9 cellular contexts compared by ENCODE assay signal in the genomic region with DNA sequence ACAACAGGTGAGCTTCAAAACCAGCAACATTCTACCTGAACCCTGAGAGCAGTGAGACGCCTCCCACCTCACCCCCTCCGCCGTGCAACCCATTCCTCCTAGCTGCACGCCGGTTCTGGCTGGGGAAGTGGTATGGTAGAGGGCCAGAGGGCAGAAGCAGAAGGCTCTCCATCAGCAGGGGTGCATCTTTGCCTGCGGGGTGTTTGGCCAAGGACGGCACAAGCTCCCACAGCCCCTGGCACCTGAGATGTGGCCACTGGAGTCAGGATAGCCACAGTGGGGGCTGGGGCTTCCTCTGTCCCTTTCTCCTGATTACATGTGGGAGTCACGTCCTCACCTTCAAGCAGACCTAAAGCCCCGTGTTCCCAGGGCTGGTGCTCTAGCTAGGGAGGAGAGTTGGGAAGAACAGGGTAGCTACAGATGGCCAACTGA. TPM values are rescaled to one million over a fixed set of nuclear protein-coding genes. Genes with fewer than 3 reads are reported as not detected.
DNase-seq lines count a peak whose midpoint lies in the region; ATAC-seq, FAIRE-seq and TF ChIP-seq lines count a peak whose summit lies in the region.
"Had no signal": no experiment of that assay in that cellular context is flagged by ENCODE, and none has a peak within 500 bp of the region (broad histone marks: within the 10 kb centered on the region; RNA-seq: fewer than 3 reads in every experiment).

No MANE protein-coding gene starts in this region.

- no peak overlapping the region for H4K91ac ChIP-seq in mesenchymal stem cell (ENCODE audit: low read length)

- no peak for ATAC-seq in GM21423 (IDR thresholded peaks at IDR 0.05; ENCODE audit: unreplicated experiment)

- TF ChIP-seq POLR2A in GM12892 (IDR thresholded peaks at IDR 0.05; ENCODE audit: low read depth, low read length) = no peak

- H3K36me3 ChIP-seq in A673 (ENCODE audit: insufficient read depth, low read length, poor library complexity, severe bottlenecking) (no peaks in the 10 kb centered on the region), HAP-1 (replicated peaks) (no peaks in the 10 kb centered on the region), brain microvascular endothelial cell (replicated peaks) (no peaks in the 10 kb centered on the region), mesenchymal stem cell (ENCODE audit: control insufficient read depth in 1 of 2, insufficient read depth in 2 of 2, low read depth in 1 of 2, low read length in 2 of 2) (no peaks in the 10 kb centered on the region)

- H2AFZ ChIP-seq in mesenchymal stem cell (ENCODE audit: low read depth, low read length) = no peak overlapping the region

- no peak overlapping the region for H4K8ac ChIP-seq in mesenchymal stem cell (ENCODE audit: low read length)

- WGBS in mesenchymal stem cell = 70% methylated on average over 6 of the region's 9 CpGs

- H3K27me3 ChIP-seq in A673 (replicated peaks; ENCODE audit: insufficient read depth, low read depth, low read length, poor library complexity) (no peaks in the 10 kb centered on the region), HAP-1 (ENCODE audit: low read depth) (no peaks in the 10 kb centered on the region), brain microvascular endothelial cell (replicated peaks) (no peaks in the 10 kb centered on the region), mesenchymal stem cell (ENCODE audit: control insufficient read depth in 1 of 2, insufficient read depth in 1 of 2, low read length in 2 of 2) (no peaks in the 10 kb centered on the region)

- no peak overlapping the region for H2BK5ac ChIP-seq in mesenchymal stem cell (ENCODE audit: low read depth, low read length, poor library complexity, severe bottlenecking)

- peak overlapping the region; percentile 40 to 56 for H3K18ac ChIP-seq in mesenchymal stem cell (ENCODE audit: low read depth in 1 of 2, low read length in 2 of 2)

- peak overlapping the region; percentile 76 for H3K27ac ChIP-seq in A673 (ENCODE audit: low read depth, low read length, poor library complexity, severe bottlenecking)
- H3K27ac ChIP-seq in brain microvascular endothelial cell = peak overlapping the region; percentile 31
- no peak overlapping the region for H3K27ac ChIP-seq in mesenchymal stem cell (ENCODE audit: low read length, poor library complexity, severe bottlenecking)

- peak overlapping the region in 1 of 2 experiments; percentile 73 for H3K14ac ChIP-seq in mesenchymal stem cell (ENCODE audit: low read length in 2 of 2)

- no TSS peak for BruUV-seq in A673 (replicated peaks; lab: Mats Ljungman, UMichigan)

- H3K9ac ChIP-seq in mesenchymal stem cell (ENCODE audit: low read length) = peak overlapping the region; percentile 87

- peak overlapping the region; percentile 91 for H3K4me2 ChIP-seq in mesenchymal stem cell (ENCODE audit: low read length, poor library complexity, severe bottlenecking)

- H3K4me1 ChIP-seq in A673 (ENCODE audit: insufficient read depth, low read length, poor library complexity, severe bottlenecking) = peaks cover 27% of the 10 kb centered on the region
- peaks cover 21% of the 10 kb centered on the region for H3K4me1 ChIP-seq in HAP-1
- H3K4me1 ChIP-seq in mesenchymal stem cell (ENCODE audit: control insufficient read depth, insufficient read depth, low read depth, low read length) = peaks cover 20% of the 10 kb centered on the region

- no peak for TF ChIP-seq CTCF in A673 (conservative IDR thresholded peaks at IDR 0.05; ENCODE audit: low read depth, low read length)
- TF ChIP-seq CTCF in brain microvascular endothelial cell (IDR thresholded peaks at IDR 0.05; ENCODE audit: low read depth, low read length, missing control alignments) = no peak

- H3K4ac ChIP-seq in mesenchymal stem cell (ENCODE audit: low read depth in 1 of 2, low read length in 2 of 2) = peak overlapping the region; percentile 47 to 94

- no peak overlapping the region for H2AK5ac ChIP-seq in mesenchymal stem cell (ENCODE audit: low read length, severe bottlenecking)

- CTCF ChIA-PET in A673 (lab: Charles Lee) = no interaction called here

- FAIRE-seq in GM12892 (lab: Jason Lieb, UNC) = no peak

- DNase-seq in A673 (ENCODE audit: low spot score) = no peak
- peak in 1 of 2 experiments; percentile 31 for DNase-seq in HAP-1 (ENCODE audit: low spot score in 2 of 2)
- no peak for DNase-seq in brain microvascular endothelial cell
- no peak for DNase-seq in mesenchymal stem cell
- no peak for DNase-seq in GM12892 (ENCODE audit: insufficient read length)
- no peak for DNase-seq in kidney glomerular epithelial cell (lab: John Stamatoyannopoulos, UW)
- DNase-seq in foreskin melanocyte = no peak
- DNase-seq: NCI-H187 treated with DMSO at 0.1 percent for 48 hours had no signal

- intact Hi-C loops in A673 (cut with micrococcal nuclease; ENCODE audit: unreplicated experiment) = no loop called here

- H3K4me3 ChIP-seq in A673 (ENCODE audit: low read depth, low read length, poor library complexity, severe bottlenecking) (peak overlapping the region; percentile 82), HAP-1 (peak overlapping the region; percentile 93), brain microvascular endothelial cell (ENCODE audit: low read depth, low read length) (peak overlapping the region; percentile 77), mesenchymal stem cell (ENCODE audit: insufficient read depth in 1 of 2, low read depth in 1 of 2, low read length in 2 of 2) (peak overlapping the region; percentile 75 to 88)

- in situ Hi-C loops in HAP-1 (cut with MboI; ENCODE audit: low sequenced_read_pairs) = loop anchor here (5.0 kb wide), 2 partner anchors 34 to 66 kb away; partner anchors contain the start of gene HES7
- in situ Hi-C loops in brain microvascular endothelial cell (cut with HindIII; ENCODE audit: low pct_ligation_motif_present, low sequenced_read_pairs) = no loop called here

- H2BK15ac ChIP-seq in mesenchymal stem cell (ENCODE audit: low read depth, poor library complexity, severe bottlenecking) = no peak overlapping the region

- H3K9me3 ChIP-seq in A673 (ENCODE audit: low read depth, low read length, poor library complexity, severe bottlenecking) (no peaks in the 10 kb centered on the region), HAP-1 (no peaks in the 10 kb centered on the region), mesenchymal stem cell (ENCODE audit: control insufficient read depth, low read length) (no peaks in the 10 kb centered on the region)

- POLR2A ChIA-PET in A673 (lab: Charles Lee; ENCODE audit: low non-redundant PET) = interaction anchor here (0.6 kb wide), 2 partner anchors 27 to 31 kb away, joined by 3 to 6 read pairs; no protein-coding TSS in a partner anchor

- peak overlapping the region in 1 of 2 experiments; percentile 66 for H3K23ac ChIP-seq in mesenchymal stem cell (ENCODE audit: low read length in 2 of 2)

- no peak overlapping the region for H2BK120ac ChIP-seq in mesenchymal stem cell (ENCODE audit: low read depth, low read length)

- H3K79me1 ChIP-seq in mesenchymal stem cell (replicated peaks; ENCODE audit: low read length, poor library complexity, severe bottlenecking) = peaks cover 4% of the 10 kb centered on the region

- peak overlapping the region; percentile 25 to 75 for H2BK12ac ChIP-seq in mesenchymal stem cell (ENCODE audit: low read length in 2 of 2)

RNA-seq across cellular contexts. Expression of gene BORCS6, which starts 1.6 kb away (rescaled TPM):
- 3.7 TPM in 2 replicates for total RNA-seq in A673 (2021)
- 5.7 TPM for polyA plus RNA-seq in mesenchymal stem cell (2013, experiment 1 of 2)
- polyA plus RNA-seq in mesenchymal stem cell (2013, experiment 2 of 2) = 5.5 TPM
- 2.0 TPM for polyA plus RNA-seq in GM12892 (2012; ENCODE audit: missing spikeins)

RNA-seq across cellular contexts. Expression of gene TMEM107, which starts 12.2 kb away (rescaled TPM):
- total RNA-seq in A673 (2021) = 19.4 and 25.3 TPM in 2 replicates
- polyA plus RNA-seq in mesenchymal stem cell (2013, experiment 1 of 2) = 9.0 TPM
- 9.7 TPM for polyA plus RNA-seq in mesenchymal stem cell (2013, experiment 2 of 2)
- 22.7 TPM for polyA plus RNA-seq in GM12892 (2012; ENCODE audit: missing spikeins)

RNA-seq across cellular contexts. Expression of gene AURKB, which starts 22.0 kb away (rescaled TPM):
- 209 and 230 TPM in 2 replicates for total RNA-seq in A673 (2021)
- 11.5 TPM for polyA plus RNA-seq in mesenchymal stem cell (2013, experiment 1 of 2)
- polyA plus RNA-seq in mesenchymal stem cell (2013, experiment 2 of 2) = 11.0 TPM
- 62.4 TPM for polyA plus RNA-seq in GM12892 (2012; ENCODE audit: missing spikeins)

RNA-seq across cellular contexts. Expression of gene VAMP2, which starts 25.7 kb away (rescaled TPM):
- 41.3 and 51.0 TPM in 2 replicates for total RNA-seq in A673 (2021)
- polyA plus RNA-seq in mesenchymal stem cell (2013, experiment 1 of 2) = 48.0 TPM
- polyA plus RNA-seq in mesenchymal stem cell (2013, experiment 2 of 2) = 47.4 TPM
- polyA plus RNA-seq in GM12892 (2012; ENCODE audit: missing spikeins) = 32.1 TPM

RNA-seq across cellular contexts. Expression of gene PER1, which starts 36.2 kb away (rescaled TPM):
- total RNA-seq in A673 (2021) = 47.1 and 50.0 TPM in 2 replicates
- 34.9 TPM for polyA plus RNA-seq in mesenchymal stem cell (2013, experiment 1 of 2)
- polyA plus RNA-seq in mesenchymal stem cell (2013, experiment 2 of 2) = 25.8 TPM
- polyA plus RNA-seq in GM12892 (2012; ENCODE audit: missing spikeins) = 11.8 TPM
